Comparison of ENCODE assay signal across 1 cellular context in the genomic region with DNA sequence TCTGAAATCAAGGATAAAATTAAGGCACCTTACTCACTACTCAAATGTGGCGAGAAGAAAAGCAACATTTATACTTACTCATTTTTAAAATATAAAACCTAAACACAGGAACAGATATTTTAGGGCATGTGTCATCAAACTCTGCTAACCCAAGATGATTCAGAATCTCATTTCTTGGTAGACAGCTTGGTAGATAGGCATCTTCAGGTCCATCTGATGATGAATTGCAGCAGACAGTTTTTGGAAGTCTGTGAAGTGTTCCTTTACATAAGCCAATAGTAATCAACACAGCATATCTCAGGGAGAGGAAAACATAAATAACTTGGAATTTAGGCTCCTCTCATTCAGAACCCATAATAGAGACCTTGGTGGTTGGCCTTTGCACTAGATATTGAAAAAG.
TF ChIP-seq lines count a peak whose summit lies in the region.

No MANE protein-coding gene starts in this region.

TF ChIP-seq in SK-N-SH, 30 proteins besides CTCF, POLR2A, EP300 and RAD21 (continued from another document):
- TF ChIP-seq TAF1 (IDR thresholded peaks at IDR 0.05; ENCODE audit: borderline replicate concordance, low read depth, low read length) (peak; percentile 49; the same call in 1 of the 2 replicates), EZH2phosphoT487 (IDR thresholded peaks at IDR 0.05; ENCODE audit: borderline replicate concordance, low read depth) (no peak), RCOR1 (IDR thresholded peaks at IDR 0.05; ENCODE audit: low read length) (no peak), FOSL2 (IDR thresholded peaks at IDR 0.05; ENCODE audit: borderline replicate concordance, low read depth) (peak; percentile 100), NRF1 (IDR thresholded peaks at IDR 0.05; ENCODE audit: low read depth, low read length) (no peak), JUND (IDR thresholded peaks at IDR 0.05) (peak; percentile 100), MXI1 (IDR thresholded peaks at IDR 0.05; ENCODE audit: low read depth, low read length) (no peak), GATA2 (CRISPR knock-in tag; IDR thresholded peaks at IDR 0.05) (no peak), NFIC (IDR thresholded peaks at IDR 0.05; ENCODE audit: borderline replicate concordance) (peak; percentile 98), TCF12 (IDR thresholded peaks at IDR 0.05) (peak; percentile 100), CHD2 (IDR thresholded peaks at IDR 0.05; ENCODE audit: low read length, partially characterized antibody) (peak; percentile 23), SIN3A (IDR thresholded peaks at IDR 0.05; ENCODE audit: borderline replicate concordance, low read depth, low read length) (peak; percentile 96), FOXM1 (IDR thresholded peaks at IDR 0.05; ENCODE audit: low read depth) (peak; percentile 95), TEAD4 (IDR thresholded peaks at IDR 0.05; ENCODE audit: borderline replicate concordance, insufficient read depth) (peak; percentile 98), FOXJ3 (CRISPR knock-in tag; IDR thresholded peaks at IDR 0.05) (no peak), YY1 (IDR thresholded peaks at IDR 0.05; ENCODE audit: low read depth) (peak; percentile 24; the same call in 1 of the 2 replicates), POLR2AphosphoS5 (IDR thresholded peaks at IDR 0.05; ENCODE audit: low read depth, low read length) (peak; percentile 96)
- TF ChIP-seq, protein P1, sequence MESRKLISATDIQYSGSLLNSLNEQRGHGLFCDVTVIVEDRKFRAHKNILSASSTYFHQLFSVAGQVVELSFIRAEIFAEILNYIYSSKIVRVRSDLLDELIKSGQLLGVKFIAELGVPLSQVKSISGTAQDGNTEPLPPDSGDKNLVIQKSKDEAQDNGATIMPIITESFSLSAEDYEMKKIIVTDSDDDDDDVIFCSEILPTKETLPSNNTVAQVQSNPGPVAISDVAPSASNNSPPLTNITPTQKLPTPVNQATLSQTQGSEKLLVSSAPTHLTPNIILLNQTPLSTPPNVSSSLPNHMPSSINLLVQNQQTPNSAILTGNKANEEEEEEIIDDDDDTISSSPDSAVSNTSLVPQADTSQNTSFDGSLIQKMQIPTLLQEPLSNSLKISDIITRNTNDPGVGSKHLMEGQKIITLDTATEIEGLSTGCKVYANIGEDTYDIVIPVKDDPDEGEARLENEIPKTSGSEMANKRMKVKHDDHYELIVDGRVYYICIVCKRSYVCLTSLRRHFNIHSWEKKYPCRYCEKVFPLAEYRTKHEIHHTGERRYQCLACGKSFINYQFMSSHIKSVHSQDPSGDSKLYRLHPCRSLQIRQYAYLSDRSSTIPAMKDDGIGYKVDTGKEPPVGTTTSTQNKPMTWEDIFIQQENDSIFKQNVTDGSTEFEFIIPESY (IDR thresholded peaks at IDR 0.05; ENCODE audit: borderline replicate concordance, low read depth), result peak; percentile 93
- TF ChIP-seq, protein P2, sequence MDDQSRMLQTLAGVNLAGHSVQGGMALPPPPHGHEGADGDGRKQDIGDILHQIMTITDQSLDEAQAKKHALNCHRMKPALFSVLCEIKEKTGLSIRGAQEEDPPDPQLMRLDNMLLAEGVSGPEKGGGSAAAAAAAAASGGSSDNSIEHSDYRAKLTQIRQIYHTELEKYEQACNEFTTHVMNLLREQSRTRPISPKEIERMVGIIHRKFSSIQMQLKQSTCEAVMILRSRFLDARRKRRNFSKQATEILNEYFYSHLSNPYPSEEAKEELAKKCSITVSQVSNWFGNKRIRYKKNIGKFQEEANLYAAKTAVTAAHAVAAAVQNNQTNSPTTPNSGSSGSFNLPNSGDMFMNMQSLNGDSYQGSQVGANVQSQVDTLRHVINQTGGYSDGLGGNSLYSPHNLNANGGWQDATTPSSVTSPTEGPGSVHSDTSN (IDR thresholded peaks at IDR 0.05), result peak; percentile 100
- TF ChIP-seq, protein P3, sequence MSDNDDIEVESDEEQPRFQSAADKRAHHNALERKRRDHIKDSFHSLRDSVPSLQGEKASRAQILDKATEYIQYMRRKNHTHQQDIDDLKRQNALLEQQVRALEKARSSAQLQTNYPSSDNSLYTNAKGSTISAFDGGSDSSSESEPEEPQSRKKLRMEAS (IDR thresholded peaks at IDR 0.05; ENCODE audit: low read depth), result peak; percentile 85
- TF ChIP-seq, protein P4, sequence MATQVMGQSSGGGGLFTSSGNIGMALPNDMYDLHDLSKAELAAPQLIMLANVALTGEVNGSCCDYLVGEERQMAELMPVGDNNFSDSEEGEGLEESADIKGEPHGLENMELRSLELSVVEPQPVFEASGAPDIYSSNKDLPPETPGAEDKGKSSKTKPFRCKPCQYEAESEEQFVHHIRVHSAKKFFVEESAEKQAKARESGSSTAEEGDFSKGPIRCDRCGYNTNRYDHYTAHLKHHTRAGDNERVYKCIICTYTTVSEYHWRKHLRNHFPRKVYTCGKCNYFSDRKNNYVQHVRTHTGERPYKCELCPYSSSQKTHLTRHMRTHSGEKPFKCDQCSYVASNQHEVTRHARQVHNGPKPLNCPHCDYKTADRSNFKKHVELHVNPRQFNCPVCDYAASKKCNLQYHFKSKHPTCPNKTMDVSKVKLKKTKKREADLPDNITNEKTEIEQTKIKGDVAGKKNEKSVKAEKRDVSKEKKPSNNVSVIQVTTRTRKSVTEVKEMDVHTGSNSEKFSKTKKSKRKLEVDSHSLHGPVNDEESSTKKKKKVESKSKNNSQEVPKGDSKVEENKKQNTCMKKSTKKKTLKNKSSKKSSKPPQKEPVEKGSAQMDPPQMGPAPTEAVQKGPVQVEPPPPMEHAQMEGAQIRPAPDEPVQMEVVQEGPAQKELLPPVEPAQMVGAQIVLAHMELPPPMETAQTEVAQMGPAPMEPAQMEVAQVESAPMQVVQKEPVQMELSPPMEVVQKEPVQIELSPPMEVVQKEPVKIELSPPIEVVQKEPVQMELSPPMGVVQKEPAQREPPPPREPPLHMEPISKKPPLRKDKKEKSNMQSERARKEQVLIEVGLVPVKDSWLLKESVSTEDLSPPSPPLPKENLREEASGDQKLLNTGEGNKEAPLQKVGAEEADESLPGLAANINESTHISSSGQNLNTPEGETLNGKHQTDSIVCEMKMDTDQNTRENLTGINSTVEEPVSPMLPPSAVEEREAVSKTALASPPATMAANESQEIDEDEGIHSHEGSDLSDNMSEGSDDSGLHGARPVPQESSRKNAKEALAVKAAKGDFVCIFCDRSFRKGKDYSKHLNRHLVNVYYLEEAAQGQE (IDR thresholded peaks at IDR 0.05; ENCODE audit: low read depth, low read length), result peak; percentile 77
